ENCODE assay signal across 17 cellular contexts in the genomic region with DNA sequence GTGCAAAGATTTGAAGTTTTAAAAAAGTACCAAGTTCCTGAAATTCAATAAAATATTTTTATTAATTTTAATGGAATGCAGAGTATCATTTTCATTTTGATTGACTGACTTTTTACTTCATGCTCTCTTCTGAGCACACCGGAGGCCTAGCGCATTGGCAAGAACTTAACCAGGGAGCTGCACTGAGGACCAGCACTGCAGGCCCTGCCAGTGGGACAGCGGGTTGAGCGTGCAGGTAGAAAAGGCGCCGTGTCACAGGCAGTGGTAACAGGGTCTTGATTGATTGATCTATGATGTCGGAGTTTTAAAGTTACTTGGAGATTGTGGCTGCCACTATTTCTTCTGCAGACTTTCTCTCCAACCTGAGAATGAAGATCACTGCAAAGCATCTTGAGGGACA. TPM values are rescaled to one million over a fixed set of nuclear protein-coding genes. Genes with fewer than 3 reads are reported as not detected.
DNase-seq lines count a peak whose midpoint lies in the region; ATAC-seq and TF ChIP-seq lines count a peak whose summit lies in the region.
"Had no signal": no experiment of that assay in that cellular context is flagged by ENCODE, and none has a peak within 500 bp of the region (broad histone marks: within the 10 kb centered on the region; RNA-seq: fewer than 3 reads in every experiment).

No MANE protein-coding gene starts in this region.

- H3K36me3 Mint-ChIP-seq in natural killer cell treated with Interleukin-12 subunit alpha and Interleukin-12 subunit beta and Interleukin-15 and Interleukin-18, amount 100 ng/mL, for 72 hours: peaks cover 9% of the 10 kb centered on the region

- no peaks in the 10 kb centered on the region for H3K79me2 ChIP-seq in smooth muscle cell (ENCODE audit: low read depth)

- H3K9ac ChIP-seq in duodenal mucosa (ENCODE audit: low read depth in 1 of 2, low read length in 2 of 2): no peak overlapping the region
- H3K9ac ChIP-seq in smooth muscle cell (ENCODE audit: low read depth): no peak overlapping the region
- H3K9ac ChIP-seq: KMS-11 had no signal

- H2AFZ ChIP-seq in smooth muscle cell (ENCODE audit: low read depth): no peak overlapping the region

- H3K27ac Mint-ChIP-seq in natural killer cell treated with Interleukin-12 subunit alpha and Interleukin-12 subunit beta and Interleukin-15 and Interleukin-18, amount 100 ng/mL, for 72 hours: peak overlapping the region; percentile 68 to 76

- DNase-seq in cardiac muscle cell (ENCODE audit: low read depth in 1 of 2, low spot score in 1 of 2) (no peak), cardiac septum (ENCODE audit: low spot score) (no peak), smooth muscle cell (lab: John Stamatoyannopoulos, UW; ENCODE audit: unreplicated experiment) (no peak)
- no peak for DNase-seq in natural killer cell treated with Interleukin-12 subunit alpha and Interleukin-12 subunit beta and Interleukin-15 and Interleukin-18, amount 100 ng/mL, for 72 hours (ENCODE audit: low spot score)
- DNase-seq: activated CD4-positive, alpha-beta T cell treated with anti-CD3 and anti-CD28 coated beads, Interleukin-2, amount 50 U/mL, for 1 hour; cerebellar nuclear complex; HCEC 1CT; NCI-H2029; NCI-H446; stimulated activated naive CD4-positive, alpha-beta T cell treated with Interleukin-2 at 50 U/mL for 16 hours had no signal

- H3K36me3 ChIP-seq in cardiac muscle cell (peaks cover 32% of the 10 kb centered on the region), duodenal mucosa (ENCODE audit: control insufficient read depth in 1 of 2, insufficient read depth in 2 of 2, low read length in 2 of 2) (peaks cover 23 to 68% of the 10 kb centered on the region in 2 donors), smooth muscle cell (ENCODE audit: low read depth) (peaks cover 5% of the 10 kb centered on the region)

- no peaks in the 10 kb centered on the region for H3K27me3 Mint-ChIP-seq in natural killer cell treated with Interleukin-12 subunit alpha and Interleukin-12 subunit beta and Interleukin-15 and Interleukin-18, amount 100 ng/mL, for 72 hours

- H3F3A ChIP-seq in smooth muscle cell (ENCODE audit: low read depth): peaks cover 6% of the 10 kb centered on the region

- WGBS in smooth muscle cell (ENCODE audit: low lambda C conversion rate): 97% methylated on average over 7 of the region's 7 CpGs

- H3K27ac ChIP-seq in cardiac muscle cell (peak overlapping the region; percentile 54), duodenal mucosa (ENCODE audit: low read depth, low read length) (peak overlapping the region; percentile 13), smooth muscle cell (ENCODE audit: low read depth) (no peak overlapping the region)
- H3K27ac ChIP-seq: KMS-11 had no signal

- H3K9me3 Mint-ChIP-seq in natural killer cell treated with Interleukin-12 subunit alpha and Interleukin-12 subunit beta and Interleukin-15 and Interleukin-18, amount 100 ng/mL, for 72 hours: no peaks in the 10 kb centered on the region

- H3K4me1 ChIP-seq in cardiac muscle cell (ENCODE audit: low read depth) (peaks cover 9% of the 10 kb centered on the region), duodenal mucosa (ENCODE audit: control insufficient read depth in 1 of 2, insufficient read depth in 2 of 2, low read length in 2 of 2) (peaks cover 13 to 16% of the 10 kb centered on the region in 2 donors), smooth muscle cell (ENCODE audit: low read depth) (no peaks in the 10 kb centered on the region)

- no peaks in the 10 kb centered on the region for H3K27me3 ChIP-seq in cardiac muscle cell
- H3K27me3 ChIP-seq in duodenal mucosa (ENCODE audit: control insufficient read depth in 1 of 2, insufficient read depth in 2 of 2, low read length in 2 of 2): no peaks in the 10 kb centered on the region
- H3K27me3 ChIP-seq in smooth muscle cell (ENCODE audit: low read depth): no peaks in the 10 kb centered on the region
- H3K27me3 ChIP-seq: right atrium auricular region had no signal

- H3K9me3 ChIP-seq in cardiac muscle cell (ENCODE audit: low read depth) (no peaks in the 10 kb centered on the region), duodenal mucosa (ENCODE audit: control insufficient read depth in 1 of 2, low read length in 2 of 2) (no peaks in the 10 kb centered on the region), smooth muscle cell (replicated peaks; ENCODE audit: low read depth) (no peaks in the 10 kb centered on the region)
- H3K9me3 ChIP-seq: mucosa of descending colon, right atrium auricular region had no signal

- H3K4me3 Mint-ChIP-seq in natural killer cell treated with Interleukin-12 subunit alpha and Interleukin-12 subunit beta and Interleukin-15 and Interleukin-18, amount 100 ng/mL, for 72 hours: peak overlapping the region; percentile 65

- peaks cover 15% of the 10 kb centered on the region in 2 donors for H3K4me1 Mint-ChIP-seq in natural killer cell treated with Interleukin-12 subunit alpha and Interleukin-12 subunit beta and Interleukin-15 and Interleukin-18, amount 100 ng/mL, for 72 hours (ENCODE audit: low read depth in 2 of 2)

- no peak overlapping the region for H3K4me2 ChIP-seq in smooth muscle cell
- H3K4me2 ChIP-seq: KMS-11 had no signal

- H4K20me1 ChIP-seq in smooth muscle cell (ENCODE audit: low read depth): peaks cover 6% of the 10 kb centered on the region

- TF ChIP-seq CTCF in cardiac muscle cell (IDR thresholded peaks at IDR 0.05; ENCODE audit: low read depth, low read length) (no peak), smooth muscle cell (IDR thresholded peaks at IDR 0.05; ENCODE audit: borderline replicate concordance, insufficient read depth, poor library complexity, severe bottlenecking) (no peak)

- intact Hi-C loops in cardiac septum (cut with DNase I): no loop called here

- ATAC-seq in natural killer cell treated with Interleukin-12 subunit alpha and Interleukin-12 subunit beta and Interleukin-15 and Interleukin-18, amount 100 ng/mL, for 72 hours: no peak
- ATAC-seq in HG02852 (IDR thresholded peaks at IDR 0.05; ENCODE audit: unreplicated experiment) (no peak), GM21423 (IDR thresholded peaks at IDR 0.05; ENCODE audit: unreplicated experiment) (no peak)
- ATAC-seq: SK-N-SH treated with all-trans-retinoic acid at 6 μM for 48 hours had no signal

- H3K4me3 ChIP-seq in cardiac muscle cell (no peak overlapping the region), duodenal mucosa (ENCODE audit: low read depth in 1 of 2, low read length in 2 of 2) (no peak overlapping the region), smooth muscle cell (no peak overlapping the region)
- H3K4me3 ChIP-seq: mucosa of descending colon, right atrium auricular region had no signal

RNA-seq across cellular contexts. Expression of gene WDR45B, which starts 43.7 kb away (rescaled TPM):
- 83.2 and 111 TPM in 2 replicates for total RNA-seq in cardiac muscle cell
- polyA plus RNA-seq in cardiac muscle cell: 99.5 and 105 TPM in 2 replicates
- 45.4 TPM for total RNA-seq in cardiac septum
- total RNA-seq in natural killer cell treated with Interleukin-12 subunit alpha and Interleukin-12 subunit beta and Interleukin-15 and Interleukin-18, amount 100 ng/mL, for 72 hours: 10 to 100 TPM; 68.0 to 75.7 TPM
- total RNA-seq in smooth muscle cell: 76.7 and 94.6 TPM in 2 replicates
- polyA plus RNA-seq in smooth muscle cell: 73.0 and 80.5 TPM in 2 replicates
